Comparison of ENCODE assay signal across 33 cellular contexts in the genomic region with DNA sequence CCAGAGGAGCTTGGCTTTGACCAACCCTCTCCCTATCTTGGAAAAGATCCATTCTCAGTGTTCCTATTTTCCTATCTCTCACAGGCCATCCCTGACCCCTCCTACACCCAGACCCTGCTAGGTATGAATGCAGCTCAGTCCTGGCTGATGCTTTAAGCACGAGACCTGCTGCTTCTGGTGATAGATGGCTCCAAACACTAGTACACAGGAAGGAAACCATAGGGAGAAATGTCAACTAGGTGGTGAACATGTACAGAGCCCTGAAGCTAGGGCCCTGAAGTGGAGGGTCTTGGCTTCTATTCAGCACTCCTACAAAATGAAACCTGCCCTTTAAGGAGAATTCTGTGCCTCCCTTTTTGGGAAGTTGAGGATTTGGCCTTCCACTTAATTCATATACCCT.
"Had no signal": no experiment of that assay in that cellular context is flagged by ENCODE, and none has a peak within 500 bp of the region (broad histone marks: within the 10 kb centered on the region; RNA-seq: fewer than 3 reads in every experiment).

No MANE protein-coding gene starts in this region.

- H3K9me3 Mint-ChIP-seq: activated B cell treated with CpG ODN at 0.5 μM for 24 hours; activated CD4-positive, alpha-beta memory T cell treated with anti-CD3 and anti-CD28 coated beads for 36 hours; activated naive CD4-positive, alpha-beta T cell treated with anti-CD3 and anti-CD28 coated beads for 36 hours; activated naive CD4-positive, alpha-beta T cell treated with anti-CD3 and anti-CD28 coated beads, Interleukin-2, amount 50 U/mL, for 24 hours; activated naive CD8-positive, alpha-beta T cell treated with anti-CD3 and anti-CD28 coated beads for 36 hours; activated naive CD8-positive, alpha-beta T cell treated with anti-CD3 and anti-CD28 coated beads, Interleukin-2, amount 50 U/mL, for 24 hours; activated T-helper 1 cell treated with anti-CD3 and anti-CD28 coated beads, Interleukin-12 subunit alpha, Interleukin-12 subunit beta, Interleukin-2, Interleukin-4 antibody, amounts not matched to agents 30 ng/mL and 10 ng/mL and 1 ng/mL, durations not matched to agents 14 hours and 24 hours and 36 hours; activated T-helper 2 cell treated with anti-CD3 and anti-CD28 coated beads, Interferon-gamma antibody, Interleukin-2, Interleukin-4, amounts not matched to agents 10 μg/mL and 5 μg/mL and 100 μg/mL, durations not matched to agents 14 hours and 24 hours and 36 hours; T-helper 2 cell treated with Interferon-gamma antibody and Interleukin-4, amounts not matched to agents 5 μg/mL and 100 μg/mL, for 36 hours had no signal

- H3K4me1 ChIP-seq: body of pancreas, colonic mucosa had no signal

- H3K27ac Mint-ChIP-seq: activated B cell treated with CpG ODN at 0.5 μM for 24 hours; activated CD4-positive, alpha-beta memory T cell treated with anti-CD3 and anti-CD28 coated beads for 36 hours; activated CD8-positive, alpha-beta memory T cell treated with anti-CD3 and anti-CD28 coated beads, Interleukin-2, amount 10 ng/mL, durations not matched to agents 7 days and 5 days; activated CD8-positive, alpha-beta T cell treated with anti-CD3 and anti-CD28 coated beads, Interleukin-2, amount 10 ng/mL, durations not matched to agents 7 days and 5 days; activated naive CD4-positive, alpha-beta T cell treated with anti-CD3 and anti-CD28 coated beads for 36 hours; activated naive CD4-positive, alpha-beta T cell treated with anti-CD3 and anti-CD28 coated beads, Interleukin-2, amount 50 U/mL, for 24 hours; activated naive CD8-positive, alpha-beta T cell treated with anti-CD3 and anti-CD28 coated beads for 36 hours; activated naive CD8-positive, alpha-beta T cell treated with anti-CD3 and anti-CD28 coated beads, Interleukin-2, amount 50 U/mL, for 24 hours; activated T-helper 1 cell treated with anti-CD3 and anti-CD28 coated beads, Interleukin-12 subunit alpha, Interleukin-12 subunit beta, Interleukin-2, Interleukin-4 antibody, amounts not matched to agents 30 ng/mL and 10 ng/mL and 1 ng/mL, durations not matched to agents 14 hours and 24 hours and 36 hours; activated T-helper 2 cell treated with anti-CD3 and anti-CD28 coated beads, Interferon-gamma antibody, Interleukin-2, Interleukin-4, amounts not matched to agents 10 μg/mL and 5 μg/mL and 100 μg/mL, durations not matched to agents 14 hours and 24 hours and 36 hours; T-helper 17 cell; T-helper 2 cell treated with Interferon-gamma antibody and Interleukin-4, amounts not matched to agents 5 μg/mL and 100 μg/mL, for 36 hours had no signal

- H3K36me3 Mint-ChIP-seq: activated CD4-positive, alpha-beta memory T cell treated with anti-CD3 and anti-CD28 coated beads for 36 hours; activated CD8-positive, alpha-beta memory T cell treated with anti-CD3 and anti-CD28 coated beads, Interleukin-2, amount 10 ng/mL, durations not matched to agents 7 days and 5 days; activated naive CD4-positive, alpha-beta T cell treated with anti-CD3 and anti-CD28 coated beads, Interleukin-2, amount 50 U/mL, for 24 hours; activated naive CD8-positive, alpha-beta T cell treated with anti-CD3 and anti-CD28 coated beads for 36 hours had no signal

- H3K27ac ChIP-seq: adrenal gland, body of pancreas, colonic mucosa, esophagus squamous epithelium, heart right ventricle, WERI-Rb-1 had no signal

- DNase-seq: activated B cell treated with CpG ODN at 0.5 μM for 24 hours; activated CD4-positive, alpha-beta memory T cell treated with anti-CD3 and anti-CD28 coated beads for 36 hours; activated CD4-positive, alpha-beta T cell treated with anti-CD3 and anti-CD28 coated beads for 48 hours; activated CD8-positive, alpha-beta memory T cell treated with anti-CD3 and anti-CD28 coated beads, Interleukin-2, amount 50 U/mL, for 4 hours; activated CD8-positive, alpha-beta T cell treated with anti-CD3 and anti-CD28 coated beads, Interleukin-2, amount 10 ng/mL, durations not matched to agents 7 days and 5 days; activated effector memory CD4-positive, alpha-beta T cell treated with anti-CD3 and anti-CD28 coated beads, Interleukin-2, amount 50 U/mL, for 16 hours; activated naive CD4-positive, alpha-beta T cell treated with anti-CD3 and anti-CD28 coated beads for 36 hours; activated naive CD8-positive, alpha-beta T cell treated with anti-CD3 and anti-CD28 coated beads for 36 hours; activated naive CD8-positive, alpha-beta T cell treated with anti-CD3 and anti-CD28 coated beads, Interleukin-2, amount 50 U/mL, for 24 hours; activated T-cell treated with anti-CD3 and anti-CD28 coated beads, Interleukin-2, amount 50 U/mL, for 1 hour; activated T-cell treated with anti-CD3 and anti-CD28 coated beads, Interleukin-2, amount 50 U/mL, for 48 hours; adrenal gland; amygdala; aorta; body of pancreas; caudate nucleus; colonic mucosa; effector memory CD4-positive, alpha-beta T cell; erythroblast; esophagus squamous epithelium; foreskin melanocyte; heart right ventricle; T-helper 1 cell; T-helper 17 cell; T1000; WERI-Rb-1 had no signal

- H3K4me1 Mint-ChIP-seq: activated B cell treated with CpG ODN at 0.5 μM for 24 hours; activated CD8-positive, alpha-beta memory T cell treated with anti-CD3 and anti-CD28 coated beads, Interleukin-2, amount 10 ng/mL, durations not matched to agents 7 days and 5 days; activated naive CD4-positive, alpha-beta T cell treated with anti-CD3 and anti-CD28 coated beads, Interleukin-2, amount 50 U/mL, for 24 hours; T-helper 17 cell had no signal

- H3K4me3 Mint-ChIP-seq: activated B cell treated with CpG ODN at 0.5 μM for 24 hours; activated CD4-positive, alpha-beta memory T cell treated with anti-CD3 and anti-CD28 coated beads for 36 hours; activated CD8-positive, alpha-beta memory T cell treated with anti-CD3 and anti-CD28 coated beads, Interleukin-2, amount 10 ng/mL, durations not matched to agents 7 days and 5 days; activated CD8-positive, alpha-beta T cell treated with anti-CD3 and anti-CD28 coated beads, Interleukin-2, amount 10 ng/mL, durations not matched to agents 7 days and 5 days; activated naive CD4-positive, alpha-beta T cell treated with anti-CD3 and anti-CD28 coated beads for 36 hours; activated naive CD4-positive, alpha-beta T cell treated with anti-CD3 and anti-CD28 coated beads, Interleukin-2, amount 50 U/mL, for 24 hours; activated naive CD8-positive, alpha-beta T cell treated with anti-CD3 and anti-CD28 coated beads for 36 hours; activated naive CD8-positive, alpha-beta T cell treated with anti-CD3 and anti-CD28 coated beads, Interleukin-2, amount 50 U/mL, for 24 hours; activated T-helper 1 cell treated with anti-CD3 and anti-CD28 coated beads, Interleukin-12 subunit alpha, Interleukin-12 subunit beta, Interleukin-2, Interleukin-4 antibody, amounts not matched to agents 30 ng/mL and 10 ng/mL and 1 ng/mL, durations not matched to agents 14 hours and 24 hours and 36 hours; T-helper 17 cell; T-helper 2 cell treated with Interferon-gamma antibody and Interleukin-4, amounts not matched to agents 5 μg/mL and 100 μg/mL, for 36 hours had no signal

- H3K9me3 ChIP-seq: adrenal gland, body of pancreas, colonic mucosa, esophagus squamous epithelium, gastroesophageal sphincter, heart right ventricle had no signal

- H3K36me3 ChIP-seq: adrenal gland, colonic mucosa, esophagus squamous epithelium, heart right ventricle, WERI-Rb-1 had no signal

- H3K27me3 Mint-ChIP-seq: activated B cell treated with CpG ODN at 0.5 μM for 24 hours; activated CD4-positive, alpha-beta memory T cell treated with anti-CD3 and anti-CD28 coated beads for 36 hours; activated CD8-positive, alpha-beta memory T cell treated with anti-CD3 and anti-CD28 coated beads, Interleukin-2, amount 10 ng/mL, durations not matched to agents 7 days and 5 days; activated naive CD4-positive, alpha-beta T cell treated with anti-CD3 and anti-CD28 coated beads, Interleukin-2, amount 50 U/mL, for 24 hours; activated naive CD8-positive, alpha-beta T cell treated with anti-CD3 and anti-CD28 coated beads for 36 hours; activated naive CD8-positive, alpha-beta T cell treated with anti-CD3 and anti-CD28 coated beads, Interleukin-2, amount 50 U/mL, for 24 hours; T-helper 17 cell had no signal

- ATAC-seq: activated CD4-positive, CD25-positive, alpha-beta regulatory T cell treated with anti-CD3 and anti-CD28 coated beads, Interleukin-2, amount 50 U/mL, for 24 hours; activated CD8-positive, alpha-beta memory T cell treated with anti-CD3 and anti-CD28 coated beads, Interleukin-2, amount 10 ng/mL, durations not matched to agents 7 days and 5 days; activated CD8-positive, alpha-beta T cell treated with anti-CD3 and anti-CD28 coated beads, Interleukin-2, amount 10 ng/mL, durations not matched to agents 7 days and 5 days; activated naive CD8-positive, alpha-beta T cell treated with anti-CD3 and anti-CD28 coated beads, Interleukin-2, amount 50 U/mL, for 24 hours; body of pancreas; gastroesophageal sphincter; heart right ventricle; T-helper 17 cell had no signal

- H3K27me3 ChIP-seq: adrenal gland, body of pancreas, colonic mucosa, esophagus squamous epithelium, gastroesophageal sphincter, heart right ventricle had no signal

- H3K4me3 ChIP-seq: adrenal gland, body of pancreas, colonic mucosa, esophagus squamous epithelium, gastroesophageal sphincter, heart right ventricle had no signal
